Comparison of ENCODE assay signal across 9 cellular contexts in genomic region chr7:22561895-22562593, GRCh38.
DNase-seq lines count a peak whose midpoint lies in the region; ATAC-seq, FAIRE-seq and TF ChIP-seq lines count a peak whose summit lies in the region.
"Had no signal": no experiment of that assay in that cellular context is flagged by ENCODE, and none has a peak within 500 bp of the region (broad histone marks: within the 10 kb centered on the region; RNA-seq: fewer than 3 reads in every experiment).

No MANE protein-coding gene starts in this region.

- peaks cover 66% of the 10 kb centered on the region for H3K4me1 ChIP-seq in endothelial cell of umbilical vein (ENCODE audit: control insufficient read depth, extremely low read depth, insufficient read depth, low read length)
- no peaks in the 10 kb centered on the region for H3K4me1 ChIP-seq in prostate gland (replicated peaks)
- H3K4me1 ChIP-seq in adrenal gland (replicated peaks in 1 of 2): peaks cover 4 to 30% of the 10 kb centered on the region in 2 donors

- peak; percentile 47 for FAIRE-seq in endothelial cell of umbilical vein (lab: Jason Lieb, UNC)

- dilution Hi-C loops in endothelial cell of umbilical vein (cut with MboI; ENCODE audit: extremely low pct_ligation_motif_present, low sequenced_read_pairs): loop anchor here (25.0 kb wide), 1 partner anchor 175 kb away; the partner anchor contains the start of gene IL6

- BruUV-seq in endothelial cell of umbilical vein (replicated peaks; lab: Mats Ljungman, UMichigan): no TSS peak

- H3K27ac ChIP-seq in endothelial cell of umbilical vein (ENCODE audit: insufficient read depth, low read depth, low read length) (peak overlapping the region; percentile 99), prostate gland (no peak overlapping the region), adrenal gland (peak overlapping the region in 1 of 5 donors; percentile 58)

- no peak for TF ChIP-seq POLR2A in endothelial cell of umbilical vein (IDR thresholded peaks at IDR 0.05; ENCODE audit: low read depth, low read length)
- TF ChIP-seq POLR2A in prostate gland (IDR thresholded peaks at IDR 0.05): no peak
- no peak for TF ChIP-seq POLR2A in adrenal gland (IDR thresholded peaks at IDR 0.05)

- no peak overlapping the region for H2AFZ ChIP-seq in endothelial cell of umbilical vein (ENCODE audit: low read depth, low read length)

- DNase-seq in HuH-7 (ENCODE audit: low spot score): peak; percentile 38
- peak; percentile 20 for DNase-seq in endothelial cell of umbilical vein (ENCODE audit: low read depth, low spot score)
- DNase-seq in sciatic nerve (ENCODE audit: low spot score): no peak
- DNase-seq in prostate gland (ENCODE audit: low spot score): no peak
- DNase-seq in adrenal gland: no peak
- DNase-seq: NCI-H2029 had no signal

- ATAC-seq in GM19043 (IDR thresholded peaks at IDR 0.05; ENCODE audit: low read depth, unreplicated experiment) (peak; percentile 27), sciatic nerve (peak; percentile 7), GM19328 (IDR thresholded peaks at IDR 0.05; ENCODE audit: unreplicated experiment) (no peak), GM21786 (IDR thresholded peaks at IDR 0.05; ENCODE audit: unreplicated experiment) (no peak)

- H3K27me3 ChIP-seq in endothelial cell of umbilical vein (ENCODE audit: control insufficient read depth in 2 of 2, insufficient read depth in 2 of 2, low read length in 2 of 2): no peaks in the 10 kb centered on the region
- no peaks in the 10 kb centered on the region for H3K27me3 ChIP-seq in prostate gland (replicated peaks; ENCODE audit: insufficient read depth)
- no peaks in the 10 kb centered on the region for H3K27me3 ChIP-seq in adrenal gland

- H3K9me1 ChIP-seq in endothelial cell of umbilical vein (replicated peaks; ENCODE audit: control insufficient read depth, extremely low read depth, insufficient read depth, low read length): no peaks in the 10 kb centered on the region

- POLR2A ChIA-PET in endothelial cell of umbilical vein (lab: Charles Lee): interaction anchor here (0.6 to 5.3 kb wide), 8 partner anchors 16 to 300 kb away, joined by 3 to 50 read pairs (median 8); partner anchors contain the start of gene IL6

- 73% methylated on average over 5 of the region's 5 CpGs for WGBS in prostate gland
- WGBS in adrenal gland, 4 donors: 68 to 77% (median 75%) methylated on average over 5 of the region's 5 CpGs

- no peaks in the 10 kb centered on the region for H3K9me3 ChIP-seq in endothelial cell of umbilical vein (replicated peaks; ENCODE audit: control insufficient read depth, insufficient read depth, low read length)
- H3K9me3 ChIP-seq in prostate gland: no peaks in the 10 kb centered on the region
- no peaks in the 10 kb centered on the region for H3K9me3 ChIP-seq in adrenal gland (replicated peaks in 1 of 3)

- intact Hi-C loops in endothelial cell of umbilical vein (cut with micrococcal nuclease) (loop anchor here (1.0 to 2.0 kb wide), 9 partner anchors 15 to 296 kb away; partner anchors contain the start of gene TOMM7), sciatic nerve (cut with DNase I) (no loop called here), prostate gland (cut with DNase I) (loop anchor here (2.0 to 5.0 kb wide), 3 partner anchors 165 to 493 kb away; partner anchors contain the start of genes IL6 and TOMM7), adrenal gland (cut with DNase I) (loop anchor here (5.0 kb wide), 2 partner anchors 165 to 495 kb away; partner anchors contain the start of gene IL6 (in 1 of the 2))

- TF ChIP-seq CTCF in endothelial cell of umbilical vein (IDR thresholded peaks at IDR 0.05; ENCODE audit: extremely low read depth in 1 of 2, insufficient read depth in 1 of 2, low read depth in 1 of 2, low read length in 2 of 2): no peak
- TF ChIP-seq CTCF in prostate gland (IDR thresholded peaks at IDR 0.05): no peak
- TF ChIP-seq CTCF in adrenal gland (IDR thresholded peaks at IDR 0.05): no peak

- H3K4me2 ChIP-seq in endothelial cell of umbilical vein (ENCODE audit: insufficient read depth, low read length): peak overlapping the region; percentile 88

- H3K36me3 ChIP-seq in endothelial cell of umbilical vein (ENCODE audit: control insufficient read depth in 2 of 2, extremely low read depth in 1 of 2, insufficient read depth in 2 of 2, low read length in 2 of 2) (no peaks in the 10 kb centered on the region), prostate gland (no peaks in the 10 kb centered on the region), adrenal gland (replicated peaks in 1 of 2) (no peaks in the 10 kb centered on the region)

- H4K20me1 ChIP-seq in endothelial cell of umbilical vein (replicated peaks; ENCODE audit: control insufficient read depth, extremely low read depth, insufficient read depth, low read length): no peaks in the 10 kb centered on the region

- H3K4me3 ChIP-seq in endothelial cell of umbilical vein (replicated peaks in 1 of 3; ENCODE audit: insufficient read depth in 1 of 3, low read depth in 1 of 3, low read length in 3 of 3) (peak overlapping the region in 1 of 3 experiments; percentile 70), prostate gland (no peak overlapping the region), adrenal gland (no peak overlapping the region)

- peaks cover 15% of the 10 kb centered on the region for H3K79me2 ChIP-seq in endothelial cell of umbilical vein (ENCODE audit: control insufficient read depth, insufficient read depth, low read length)

- H3K9ac ChIP-seq in endothelial cell of umbilical vein (replicated peaks; ENCODE audit: extremely low read depth, insufficient read depth, low read length): peak overlapping the region; percentile 94

- CTCF ChIA-PET in endothelial cell of umbilical vein (lab: Charles Lee): interaction anchor here (0.7 to 9.8 kb wide), 16 partner anchors 12 to 620 kb away, joined by 3 to 450 read pairs (median 6); partner anchors contain the start of genes IL6 and NUP42

TF ChIP-seq in endothelial cell of umbilical vein, 7 proteins besides CTCF, POLR2A, EP300 and RAD21:
- TF ChIP-seq MAX (IDR thresholded peaks at IDR 0.05; ENCODE audit: insufficient read depth, insufficient read length) (no peak), FOS (IDR thresholded peaks at IDR 0.05; ENCODE audit: borderline replicate concordance, insufficient read depth, low read length) (no peak), GATA2 (IDR thresholded peaks at IDR 0.05; ENCODE audit: insufficient read depth, insufficient read length, low read depth, low read length) (no peak), MYC (IDR thresholded peaks at IDR 0.05; ENCODE audit: low read depth, low read length) (no peak), EZH2 (IDR thresholded peaks at IDR 0.05; ENCODE audit: borderline replicate concordance, low read depth, low read length, severe bottlenecking) (no peak), JUN (IDR thresholded peaks at IDR 0.05; ENCODE audit: borderline replicate concordance, insufficient read depth, insufficient read length, low read depth) (no peak), POLR2AphosphoS5 (IDR thresholded peaks at IDR 0.05; ENCODE audit: insufficient read depth, low read depth, low read length) (no peak)

Comparison
In these comparisons a context has a peak if more than half of its experiments do, and no peak if none do; other contexts are left out.
1. ATAC-seq: peak in GM19043 (single experiment) and sciatic nerve (single experiment); none in GM19328 (single experiment) and GM21786 (single experiment).
2. DNase-seq: peak in HuH-7 (single experiment) and endothelial cell of umbilical vein (single experiment); none in sciatic nerve (single experiment), prostate gland (single experiment) and adrenal gland (0 of 7).